In the genomic region with DNA sequence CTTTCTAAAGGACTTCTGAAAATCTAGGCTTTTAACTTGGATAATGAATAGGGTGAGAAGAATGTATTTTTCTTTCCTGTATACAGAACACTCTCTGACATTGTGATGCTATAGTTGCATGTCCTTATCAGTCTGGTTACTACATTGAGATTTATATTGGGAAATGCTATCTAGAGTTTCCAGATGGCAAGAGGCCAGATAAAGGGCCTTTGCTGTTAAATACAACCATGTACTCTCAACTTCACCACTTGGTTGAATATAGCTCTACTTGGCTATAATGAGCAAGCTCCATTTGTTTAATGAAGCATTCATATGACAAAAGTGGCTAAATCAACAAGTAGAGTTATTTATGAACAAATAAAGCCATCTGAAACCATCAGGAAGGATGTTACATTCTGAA, we compare ENCODE assay signal across 24 cellular contexts.
DNase-seq lines count a peak whose midpoint lies in the region; ATAC-seq, FAIRE-seq and TF ChIP-seq lines count a peak whose summit lies in the region.
"Had no signal": no experiment of that assay in that cellular context is flagged by ENCODE, and none has a peak within 500 bp of the region (broad histone marks: within the 10 kb centered on the region; RNA-seq: fewer than 3 reads in every experiment).

No MANE protein-coding gene starts in this region.

- ATAC-seq in SK-N-SH treated with all-trans-retinoic acid at 6 μM for 48 hours: no peak
- no peak for ATAC-seq in HG02623 (IDR thresholded peaks at IDR 0.05; ENCODE audit: unreplicated experiment)
- ATAC-seq: A549; natural killer cell treated with Interleukin-12 subunit alpha and Interleukin-12 subunit beta and Interleukin-15 and Interleukin-18, amount 100 ng/mL, for 72 hours had no signal

- FAIRE-seq in islet of Langerhans (lab: Jason Lieb, UNC): peak; percentile 98
- FAIRE-seq: A549 had no signal

- DNase-seq in NCI-H748 (lab: John Stamatoyannopoulos, UW; ENCODE audit: unreplicated experiment) (peak; percentile 10), NCI-H748 treated with DMSO at 0.1 percent for 48 hours (lab: John Stamatoyannopoulos, UW) (no peak), NCI-H1694 treated with DMSO at 0.1 percent for 48 hours (lab: John Stamatoyannopoulos, UW) (peak; percentile 18), NCI-H187 (lab: John Stamatoyannopoulos, UW) (no peak), glomerular visceral epithelial cell (ENCODE audit: extremely low spot score) (no peak)
- DNase-seq: activated CD4-positive, alpha-beta memory T cell treated with anti-CD3 and anti-CD28 coated beads for 36 hours; activated effector memory CD4-positive, alpha-beta T cell treated with anti-CD3 and anti-CD28 coated beads, Interleukin-2, amount 50 U/mL, for 16 hours; CD8-positive, alpha-beta memory T cell; DND-41; effector CD4-positive, alpha-beta T cell; erythroblast; foreskin fibroblast; midbrain; NCI-H510A treated with DMSO at 0.1 percent for 48 hours; retina; stimulated activated CD4-positive, alpha-beta T cell treated with anti-CD3 and anti-CD28 coated beads, Interleukin-2, amount 100 ng/mL, for 24 hours; substantia nigra; T-helper 9 cell; upper lobe of left lung had no signal

TF ChIP-seq in SK-N-SH treated with all-trans-retinoic acid at 6 μM for 48 hours, 23 proteins besides CTCF, POLR2A, EP300 and RAD21:
- TF ChIP-seq, protein P1, sequence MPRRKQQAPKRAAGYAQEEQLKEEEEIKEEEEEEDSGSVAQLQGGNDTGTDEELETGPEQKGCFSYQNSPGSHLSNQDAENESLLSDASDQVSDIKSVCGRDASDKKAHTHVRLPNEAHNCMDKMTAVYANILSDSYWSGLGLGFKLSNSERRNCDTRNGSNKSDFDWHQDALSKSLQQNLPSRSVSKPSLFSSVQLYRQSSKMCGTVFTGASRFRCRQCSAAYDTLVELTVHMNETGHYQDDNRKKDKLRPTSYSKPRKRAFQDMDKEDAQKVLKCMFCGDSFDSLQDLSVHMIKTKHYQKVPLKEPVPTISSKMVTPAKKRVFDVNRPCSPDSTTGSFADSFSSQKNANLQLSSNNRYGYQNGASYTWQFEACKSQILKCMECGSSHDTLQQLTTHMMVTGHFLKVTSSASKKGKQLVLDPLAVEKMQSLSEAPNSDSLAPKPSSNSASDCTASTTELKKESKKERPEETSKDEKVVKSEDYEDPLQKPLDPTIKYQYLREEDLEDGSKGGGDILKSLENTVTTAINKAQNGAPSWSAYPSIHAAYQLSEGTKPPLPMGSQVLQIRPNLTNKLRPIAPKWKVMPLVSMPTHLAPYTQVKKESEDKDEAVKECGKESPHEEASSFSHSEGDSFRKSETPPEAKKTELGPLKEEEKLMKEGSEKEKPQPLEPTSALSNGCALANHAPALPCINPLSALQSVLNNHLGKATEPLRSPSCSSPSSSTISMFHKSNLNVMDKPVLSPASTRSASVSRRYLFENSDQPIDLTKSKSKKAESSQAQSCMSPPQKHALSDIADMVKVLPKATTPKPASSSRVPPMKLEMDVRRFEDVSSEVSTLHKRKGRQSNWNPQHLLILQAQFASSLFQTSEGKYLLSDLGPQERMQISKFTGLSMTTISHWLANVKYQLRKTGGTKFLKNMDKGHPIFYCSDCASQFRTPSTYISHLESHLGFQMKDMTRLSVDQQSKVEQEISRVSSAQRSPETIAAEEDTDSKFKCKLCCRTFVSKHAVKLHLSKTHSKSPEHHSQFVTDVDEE (CRISPR knock-in tag; IDR thresholded peaks at IDR 0.05): peak; percentile 47; the same call in 1 of the 2 replicates
- TF ChIP-seq, protein P2, sequence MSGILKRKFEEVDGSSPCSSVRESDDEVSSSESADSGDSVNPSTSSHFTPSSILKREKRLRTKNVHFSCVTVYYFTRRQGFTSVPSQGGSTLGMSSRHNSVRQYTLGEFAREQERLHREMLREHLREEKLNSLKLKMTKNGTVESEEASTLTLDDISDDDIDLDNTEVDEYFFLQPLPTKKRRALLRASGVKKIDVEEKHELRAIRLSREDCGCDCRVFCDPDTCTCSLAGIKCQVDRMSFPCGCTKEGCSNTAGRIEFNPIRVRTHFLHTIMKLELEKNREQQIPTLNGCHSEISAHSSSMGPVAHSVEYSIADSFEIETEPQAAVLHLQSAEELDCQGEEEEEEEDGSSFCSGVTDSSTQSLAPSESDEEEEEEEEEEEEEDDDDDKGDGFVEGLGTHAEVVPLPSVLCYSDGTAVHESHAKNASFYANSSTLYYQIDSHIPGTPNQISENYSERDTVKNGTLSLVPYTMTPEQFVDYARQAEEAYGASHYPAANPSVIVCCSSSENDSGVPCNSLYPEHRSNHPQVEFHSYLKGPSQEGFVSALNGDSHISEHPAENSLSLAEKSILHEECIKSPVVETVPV (CRISPR knock-in tag; IDR thresholded peaks at IDR 0.05): no peak

Comparison
In these comparisons a context has a peak if more than half of its experiments do, and no peak if none do; other contexts are left out.
1. DNase-seq: peak in NCI-H748 (single experiment) and NCI-H1694 treated with DMSO at 0.1 percent for 48 hours (single experiment); none in NCI-H748 treated with DMSO at 0.1 percent for 48 hours (single experiment), NCI-H187 (0 of 2) and glomerular visceral epithelial cell (single experiment).